In genomic region chr3:105827959-105828358, GRCh38 we compare ENCODE assay signal across 8 cellular contexts. TPM values are rescaled to one million over a fixed set of nuclear protein-coding genes. Genes with fewer than 3 reads are reported as not detected.
DNase-seq lines count a peak whose midpoint lies in the region; ATAC-seq and TF ChIP-seq lines count a peak whose summit lies in the region.

No MANE protein-coding gene starts in this region.

- H4K20me1 ChIP-seq in IMR-90 (ENCODE audit: insufficient read depth, low read length), result peaks cover 4% of the 10 kb centered on the region; the same call in 1 of the 2 replicates

- H3K9me1 ChIP-seq in IMR-90 (ENCODE audit: insufficient read depth, low read length), result peaks cover 15% of the 10 kb centered on the region

- H2BK20ac ChIP-seq in IMR-90 (ENCODE audit: low read depth, low read length), result no peak overlapping the region

- H3K56ac ChIP-seq in IMR-90 (ENCODE audit: extremely low read depth, insufficient read depth, low read length), result no peak overlapping the region

- no peaks in the 10 kb centered on the region for H3K9me3 ChIP-seq in IMR-90 (ENCODE audit: control insufficient read depth, insufficient read depth, low read length)
- no peaks in the 10 kb centered on the region for H3K9me3 ChIP-seq in naive thymus-derived CD4-positive, alpha-beta T cell (ENCODE audit: control insufficient read depth in 2 of 3, low read length in 3 of 3)

- H4K5ac ChIP-seq in IMR-90 (ENCODE audit: low read depth, low read length), result no peak overlapping the region

- peak overlapping the region; percentile 16; the same call in 1 of the 3 replicates for H2BK15ac ChIP-seq in IMR-90 (ENCODE audit: low read depth, low read length)

- H3K36me3 ChIP-seq in BJ (ENCODE audit: control insufficient read depth, insufficient read depth, low read length) (no peaks in the 10 kb centered on the region), IMR-90 (ENCODE audit: control insufficient read depth, insufficient read depth, low read length) (no peaks in the 10 kb centered on the region), brain microvascular endothelial cell (replicated peaks) (no peaks in the 10 kb centered on the region)
- no peaks in the 10 kb centered on the region for H3K36me3 ChIP-seq in naive thymus-derived CD4-positive, alpha-beta T cell (ENCODE audit: control insufficient read depth in 2 of 3, insufficient read depth in 3 of 3, low read length in 3 of 3)

- no peak overlapping the region for H3K4me2 ChIP-seq in IMR-90 (ENCODE audit: low read depth, low read length)

- H3K18ac ChIP-seq in IMR-90 (ENCODE audit: low read depth, low read length), result no peak overlapping the region

- H3K27me3 ChIP-seq in BJ (ENCODE audit: control insufficient read depth, insufficient read depth, low read length) (no peaks in the 10 kb centered on the region), IMR-90 (ENCODE audit: control insufficient read depth, insufficient read depth, low read length) (no peaks in the 10 kb centered on the region), brain microvascular endothelial cell (replicated peaks) (no peaks in the 10 kb centered on the region)
- no peaks in the 10 kb centered on the region for H3K27me3 ChIP-seq in naive thymus-derived CD4-positive, alpha-beta T cell (ENCODE audit: control insufficient read depth in 2 of 2, insufficient read depth in 2 of 2, low read length in 2 of 2)

- H3K4me1 ChIP-seq in IMR-90 (ENCODE audit: control insufficient read depth, insufficient read depth, low read length), result peaks cover 11% of the 10 kb centered on the region
- H3K4me1 ChIP-seq in naive thymus-derived CD4-positive, alpha-beta T cell (ENCODE audit: control insufficient read depth in 2 of 2, insufficient read depth in 2 of 2, low read length in 2 of 2), result peaks cover 37 to 65% of the 10 kb centered on the region in 2 donors

- peak; percentile 52; the same call in 1 of the 2 replicates for TF ChIP-seq RAD21 in IMR-90 (IDR thresholded peaks at IDR 0.05; ENCODE audit: low read length)

- H2BK120ac ChIP-seq in IMR-90 (ENCODE audit: low read depth, low read length), result peak overlapping the region; percentile 11; the same call in 1 of the 2 replicates

- H3K9ac ChIP-seq in IMR-90 (ENCODE audit: low read depth, low read length), result no peak overlapping the region

- H3K4ac ChIP-seq in IMR-90 (ENCODE audit: low read depth, low read length), result no peak overlapping the region

- peaks cover 15 to 32% of the 10 kb centered on the region in 2 experiments for H3K79me1 ChIP-seq in IMR-90 (ENCODE audit: low read depth in 1 of 2, low read length in 2 of 2)

- H2BK5ac ChIP-seq in IMR-90 (ENCODE audit: low read depth, low read length, poor library complexity, severe bottlenecking), result peak overlapping the region; percentile 67

- in situ Hi-C loops in IMR-90 (cut with MboI; ENCODE audit: low sequenced_read_pairs) (no loop called here), brain microvascular endothelial cell (cut with HindIII; ENCODE audit: low pct_ligation_motif_present, low sequenced_read_pairs) (no loop called here)

- H3K27ac Mint-ChIP-seq in naive thymus-derived CD4-positive, alpha-beta T cell, result peak overlapping the region in 4 of 9 donors; percentile 1 to 90 (median 20)

- H3K4me1 Mint-ChIP-seq in naive thymus-derived CD4-positive, alpha-beta T cell, result peaks cover 57 to 92% (median 88%) of the 10 kb centered on the region in 7 donors

- peak overlapping the region; percentile 12; the same call in 1 of the 2 replicates for H2AK5ac ChIP-seq in IMR-90 (ENCODE audit: low read depth, low read length)

- BruUV-seq in IMR-90 (replicated peaks; lab: Mats Ljungman, UMichigan), result no TSS peak

- peak overlapping the region in 1 of 2 experiments; percentile 20; a peak in 1 of 4 replicates for H4K8ac ChIP-seq in IMR-90 (ENCODE audit: low read depth in 2 of 2, low read length in 2 of 2)

- dilution Hi-C loops in IMR-90 (cut with HindIII; ENCODE audit: low sequenced_read_pairs, unreplicated experiment), result no loop called here

- DNase-seq in BJ (ENCODE audit: low read depth), result no peak
- DNase-seq in IMR-90, result peak; percentile 90
- DNase-seq in brain microvascular endothelial cell, result peak; percentile 92
- DNase-seq in lung microvascular endothelial cell (ENCODE audit: low read depth in 2 of 2), result peak; percentile 34 to 88
- no peak for DNase-seq in posterior cingulate gyrus
- no peak for DNase-seq in naive thymus-derived CD4-positive, alpha-beta T cell
- DNase-seq in NCI-H146 (lab: John Stamatoyannopoulos, UW), result no peak
- no peak for DNase-seq in stimulated activated naive CD4-positive, alpha-beta T cell treated with Interleukin-2 at 50 U/mL for 16 hours (lab: John Stamatoyannopoulos, UW)

- H2AK9ac ChIP-seq in IMR-90 (replicated peaks; ENCODE audit: low read depth, low read length, poor library complexity), result no peak overlapping the region

- peaks cover 0 to 4% (median 0%) of the 10 kb centered on the region in 11 donors for H3K9me3 Mint-ChIP-seq in naive thymus-derived CD4-positive, alpha-beta T cell

- peaks cover 12 to 61% (median 47%) of the 10 kb centered on the region in 5 donors for H3K36me3 Mint-ChIP-seq in naive thymus-derived CD4-positive, alpha-beta T cell

- H3K14ac ChIP-seq in IMR-90 (replicated peaks; ENCODE audit: low read depth, low read length), result no peak overlapping the region

- no peaks in the 10 kb centered on the region for H3K27me3 Mint-ChIP-seq in naive thymus-derived CD4-positive, alpha-beta T cell

- H3K27ac ChIP-seq in IMR-90 (ENCODE audit: insufficient read depth, low read length), result no peak overlapping the region
- peak overlapping the region; percentile 85 for H3K27ac ChIP-seq in brain microvascular endothelial cell
- H3K27ac ChIP-seq in naive thymus-derived CD4-positive, alpha-beta T cell (ENCODE audit: low read depth, low read length), result no peak overlapping the region

- POLR2A ChIA-PET in BJ (lab: Charles Lee), result no interaction called here
- POLR2A ChIA-PET in IMR-90 (lab: Charles Lee; ENCODE audit: unreplicated experiment), result no interaction called here
- POLR2A ChIA-PET in naive thymus-derived CD4-positive, alpha-beta T cell (lab: Charles Lee), result no interaction called here

- H3K4me3 ChIP-seq in BJ (ENCODE audit: low read depth, low read length), result no peak overlapping the region
- no peak overlapping the region for H3K4me3 ChIP-seq in IMR-90 (ENCODE audit: insufficient read depth, low read depth, low read length)
- no peak overlapping the region for H3K4me3 ChIP-seq in brain microvascular endothelial cell (ENCODE audit: low read depth, low read length)
- no peak overlapping the region for H3K4me3 ChIP-seq in naive thymus-derived CD4-positive, alpha-beta T cell (ENCODE audit: low read length)

- TF ChIP-seq CTCF in BJ (IDR thresholded peaks at IDR 0.05; ENCODE audit: insufficient read depth, low read depth, low read length), result peak; percentile 43
- TF ChIP-seq CTCF in IMR-90 (conservative IDR thresholded peaks at IDR 0.05; ENCODE audit: low read depth, low read length), result peak; percentile 62
- peak; percentile 78 for TF ChIP-seq CTCF in brain microvascular endothelial cell (IDR thresholded peaks at IDR 0.05; ENCODE audit: low read depth, low read length, missing control alignments)

- H4K91ac ChIP-seq in IMR-90 (ENCODE audit: insufficient read depth, low read depth, low read length), result no peak overlapping the region

- no CpG with 5 or more reads among the region's 2 CpGs for WGBS in IMR-90 (ENCODE audit: extremely low coverage in 2 of 2, insufficient read length in 1 of 2), 2 experiments

- no peak for TF ChIP-seq POLR2A in IMR-90 (IDR thresholded peaks at IDR 0.05; ENCODE audit: low read depth, low read length)

- intact Hi-C loops in IMR-90 (cut with micrococcal nuclease), result no loop called here
- intact Hi-C loops in posterior cingulate gyrus (cut with DNase I), result no loop called here
- intact Hi-C loops in naive thymus-derived CD4-positive, alpha-beta T cell (cut with micrococcal nuclease), result loop anchor here in 1 of 2 donors (1.0 kb wide), 1 partner anchor 73 kb away; no protein-coding TSS in a partner anchor

- peak overlapping the region in 4 of 10 donors; percentile 29 to 52 (median 40) for H3K4me3 Mint-ChIP-seq in naive thymus-derived CD4-positive, alpha-beta T cell

- ATAC-seq in IMR-90 (ENCODE audit: low read depth), result peak; percentile 67
- ATAC-seq in naive thymus-derived CD4-positive, alpha-beta T cell, result no peak

- CTCF ChIA-PET in BJ (lab: Yijun Ruan, JAX), result interaction anchor here (0.6 kb wide), 1 partner anchor 29 kb away, joined by 3 read pairs; no protein-coding TSS in a partner anchor
- CTCF ChIA-PET in IMR-90 (lab: Yijun Ruan, JAX), result interaction anchor here (0.6 kb wide), 1 partner anchor 107 kb away, joined by 3 read pairs; no protein-coding TSS in a partner anchor
- CTCF ChIA-PET in naive thymus-derived CD4-positive, alpha-beta T cell (lab: Charles Lee), result no interaction called here

- peak overlapping the region; percentile 54 for H2AFZ ChIP-seq in IMR-90 (replicated peaks; ENCODE audit: low read length, poor library complexity)

- H3K23ac ChIP-seq in IMR-90 (ENCODE audit: low read depth, low read length), result no peak overlapping the region

TF ChIP-seq in IMR-90, 13 proteins besides CTCF, POLR2A, EP300 and RAD21 (continues in another document):
- TF ChIP-seq USF2 (IDR thresholded peaks at IDR 0.05; ENCODE audit: low read depth, low read length) (no peak), RCOR1 (IDR thresholded peaks at IDR 0.05; ENCODE audit: insufficient replicate concordance, low read length) (peak; percentile 55), MAFK (IDR thresholded peaks at IDR 0.05; ENCODE audit: low read depth, low read length) (peak; percentile 26; the same call in 1 of the 2 replicates), SMC3 (IDR thresholded peaks at IDR 0.05; ENCODE audit: low read depth, low read length) (peak; percentile 32)

RNA-seq across cellular contexts. Expression of gene CBLB, which starts 40.9 kb away (rescaled TPM):
- polyA plus RNA-seq in BJ (2011; rRNA removed) (19.3 and 25.3 TPM in 2 replicates), IMR-90 (2012; rRNA removed) (10.1 and 10.2 TPM in 2 replicates)
- polyA minus RNA-seq in BJ (2011; rRNA and poly(A)+ RNA removed), result 24.7 and 31.0 TPM in 2 replicates
- total RNA-seq in IMR-90 (2012; rRNA removed) (20.1 and 28.6 TPM in 2 replicates), lung microvascular endothelial cell (6.5 and 6.8 TPM in 2 replicates)
- polyA plus RNA-seq in IMR-90 (2012; cell fraction: cytosol; rRNA removed), result 2.7 and 5.9 TPM in 2 replicates
- 7.1 and 45.1 TPM in 2 replicates for polyA plus RNA-seq in IMR-90 (2012; cell fraction: nucleus; rRNA removed; ENCODE audit: low replicate concordance)
- 100 to 1,000 TPM in 3 of 5 experiments, 10 to 100 TPM in 2; 82.8 to 135 (median 109) TPM for total RNA-seq in naive thymus-derived CD4-positive, alpha-beta T cell
- polyA plus RNA-seq in naive thymus-derived CD4-positive, alpha-beta T cell, result 10 to 100 TPM; 22.4 to 30.4 TPM

Comparison
In these comparisons a context has a peak if more than half of its experiments do, and no peak if none do; other contexts are left out.
1. DNase-seq: peak in IMR-90 (single experiment), brain microvascular endothelial cell (single experiment) and lung microvascular endothelial cell (2 of 2); none in BJ (single experiment), posterior cingulate gyrus (0 of 10), naive thymus-derived CD4-positive, alpha-beta T cell (0 of 9), NCI-H146 (single experiment) and stimulated activated naive CD4-positive, alpha-beta T cell treated with Interleukin-2 at 50 U/mL for 16 hours (single experiment).
2. Peak in every context shown above with its lines, with median percentiles within 50 percentile points of each other: CTCF ChIP-seq.